Comparison of ENCODE assay signal across 27 cellular contexts in genomic region chr19:57511484-57511883, GRCh38.
"Had no signal": no experiment of that assay in that cellular context is flagged by ENCODE, and none has a peak within 500 bp of the region (broad histone marks: within the 10 kb centered on the region; RNA-seq: fewer than 3 reads in every experiment).

No MANE protein-coding gene starts in this region.

- H3K4me3 ChIP-seq: adrenal gland, body of pancreas, breast epithelium, Peyer's patch, SJSA1 had no signal

- H3K27me3 Mint-ChIP-seq: activated CD4-positive, alpha-beta T cell treated with anti-CD3 and anti-CD28 coated beads, Interleukin-2, amount 10 ng/mL, durations not matched to agents 24 days and 14 days; activated naive CD4-positive, alpha-beta T cell treated with anti-CD3 and anti-CD28 coated beads, Interleukin-2, amount 50 U/mL, for 24 hours; activated naive CD8-positive, alpha-beta T cell treated with anti-CD3 and anti-CD28 coated beads, Interleukin-2, amount 10 ng/mL, durations not matched to agents 7 days and 5 days; activated T-cell treated with anti-CD3 and anti-CD28 coated beads, Interleukin-2, amount 50 U/mL, for 24 hours had no signal

- H3K4me1 ChIP-seq: adrenal gland, body of pancreas, breast epithelium, Peyer's patch, SJSA1 had no signal

- H3K27ac Mint-ChIP-seq: activated CD4-positive, alpha-beta T cell treated with anti-CD3 and anti-CD28 coated beads, Interleukin-2, amount 10 ng/mL, durations not matched to agents 24 days and 14 days; activated CD8-positive, alpha-beta T cell treated with anti-CD3 and anti-CD28 coated beads, Interleukin-2, amount 10 ng/mL, durations not matched to agents 7 days and 5 days; activated naive CD4-positive, alpha-beta T cell treated with anti-CD3 and anti-CD28 coated beads, Interleukin-2, amount 50 U/mL, for 24 hours; activated naive CD8-positive, alpha-beta T cell treated with anti-CD3 and anti-CD28 coated beads, Interleukin-2, amount 10 ng/mL, durations not matched to agents 7 days and 5 days; activated T-cell treated with anti-CD3 and anti-CD28 coated beads, Interleukin-2, amount 50 U/mL, for 24 hours; activated T-helper 2 cell treated with anti-CD3 and anti-CD28 coated beads, Interferon-gamma antibody, Interleukin-2, Interleukin-4, amounts not matched to agents 10 μg/mL and 5 μg/mL and 100 μg/mL, durations not matched to agents 14 hours and 24 hours and 36 hours; T-helper 1 cell treated with Interleukin-12 subunit alpha and Interleukin-12 subunit beta and Interleukin-4 antibody, amounts not matched to agents 30 μg/mL and 1 μg/mL, for 36 hours; T-helper 2 cell treated with Interferon-gamma antibody and Interleukin-4, amounts not matched to agents 5 μg/mL and 100 μg/mL, for 36 hours had no signal

- H3K4me3 Mint-ChIP-seq: activated CD4-positive, alpha-beta T cell treated with anti-CD3 and anti-CD28 coated beads, Interleukin-2, amount 10 ng/mL, durations not matched to agents 24 days and 14 days; activated CD8-positive, alpha-beta T cell treated with anti-CD3 and anti-CD28 coated beads, Interleukin-2, amount 10 ng/mL, durations not matched to agents 7 days and 5 days; activated naive CD4-positive, alpha-beta T cell treated with anti-CD3 and anti-CD28 coated beads, Interleukin-2, amount 50 U/mL, for 24 hours; activated naive CD8-positive, alpha-beta T cell treated with anti-CD3 and anti-CD28 coated beads, Interleukin-2, amount 10 ng/mL, durations not matched to agents 7 days and 5 days; activated T-cell treated with anti-CD3 and anti-CD28 coated beads, Interleukin-2, amount 50 U/mL, for 24 hours; T-helper 1 cell treated with Interleukin-12 subunit alpha and Interleukin-12 subunit beta and Interleukin-4 antibody, amounts not matched to agents 30 μg/mL and 1 μg/mL, for 36 hours; T-helper 2 cell treated with Interferon-gamma antibody and Interleukin-4, amounts not matched to agents 5 μg/mL and 100 μg/mL, for 36 hours had no signal

- H3K4me1 Mint-ChIP-seq: activated CD4-positive, alpha-beta T cell treated with anti-CD3 and anti-CD28 coated beads, Interleukin-2, amount 10 ng/mL, durations not matched to agents 24 days and 14 days; activated naive CD4-positive, alpha-beta T cell treated with anti-CD3 and anti-CD28 coated beads, Interleukin-2, amount 50 U/mL, for 24 hours; activated naive CD8-positive, alpha-beta T cell treated with anti-CD3 and anti-CD28 coated beads, Interleukin-2, amount 10 ng/mL, durations not matched to agents 7 days and 5 days had no signal

- DNase-seq: activated CD4-positive, alpha-beta T cell treated with anti-CD3 and anti-CD28 coated beads, Interleukin-2, amount 10 ng/mL, durations not matched to agents 24 days and 14 days; activated CD4-positive, alpha-beta T cell treated with anti-CD3 and anti-CD28 coated beads, Interleukin-2, amount 50 U/mL, for 48 hours; activated CD8-positive, alpha-beta T cell treated with anti-CD3 and anti-CD28 coated beads, Interleukin-2, amount 10 ng/mL, durations not matched to agents 7 days and 5 days; activated gamma-delta T cell; activated naive CD4-positive, alpha-beta T cell treated with Interleukin-2 at 50 U/mL for 16 hours; activated naive CD8-positive, alpha-beta T cell treated with anti-CD3 and anti-CD28 coated beads, Interleukin-2, amount 10 ng/mL, durations not matched to agents 7 days and 5 days; activated T-cell treated with anti-CD3 and anti-CD28 coated beads, Interleukin-2, amount 50 U/mL, for 24 hours; adrenal gland; body of pancreas; Karpas-422; NCI-H1105; NCI-H1436; NCI-H1694; NCI-H1930; NCI-H2081 treated with DMSO at 0.1 percent for 48 hours; NCI-H345; NCI-H524 treated with DMSO at 0.1 percent for 48 hours; Peyer's patch; RPMI8226; SHP77 treated with DMSO at 0.1 percent for 48 hours; SK-N-SH had no signal

- H3K27ac ChIP-seq: adrenal gland, body of pancreas, breast epithelium, Peyer's patch, SJSA1 had no signal
